ENCODE assay signal across 1 cellular context in the genomic region with DNA sequence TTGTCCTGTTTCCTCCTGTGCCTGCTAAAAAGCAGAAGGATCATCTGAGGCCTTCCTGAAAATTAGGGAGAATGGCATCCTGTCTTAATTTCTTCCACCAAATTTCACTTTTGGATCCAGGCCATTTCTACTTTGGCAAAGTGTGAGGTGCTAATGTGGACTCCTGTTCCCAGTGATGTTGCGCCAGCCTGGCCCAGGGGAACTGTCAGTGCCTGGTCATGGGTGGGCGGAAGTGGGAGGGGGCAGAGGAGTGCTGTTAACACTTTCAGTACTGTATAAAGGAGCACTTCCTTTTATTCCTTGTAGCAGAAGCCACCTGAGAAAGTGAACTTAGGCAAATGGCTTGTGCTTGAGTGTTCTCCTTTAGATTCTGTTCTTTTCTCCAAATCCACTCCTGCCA.
A peak's percentile ranks its signal among the peaks of the same experiment; 100 is the strongest.
TF ChIP-seq lines count a peak whose summit lies in the region.

No MANE protein-coding gene starts in this region.

TF ChIP-seq in liver, 16 proteins besides CTCF, POLR2A, EP300 and RAD21 (continued from another document):
- TF ChIP-seq, protein P1, sequence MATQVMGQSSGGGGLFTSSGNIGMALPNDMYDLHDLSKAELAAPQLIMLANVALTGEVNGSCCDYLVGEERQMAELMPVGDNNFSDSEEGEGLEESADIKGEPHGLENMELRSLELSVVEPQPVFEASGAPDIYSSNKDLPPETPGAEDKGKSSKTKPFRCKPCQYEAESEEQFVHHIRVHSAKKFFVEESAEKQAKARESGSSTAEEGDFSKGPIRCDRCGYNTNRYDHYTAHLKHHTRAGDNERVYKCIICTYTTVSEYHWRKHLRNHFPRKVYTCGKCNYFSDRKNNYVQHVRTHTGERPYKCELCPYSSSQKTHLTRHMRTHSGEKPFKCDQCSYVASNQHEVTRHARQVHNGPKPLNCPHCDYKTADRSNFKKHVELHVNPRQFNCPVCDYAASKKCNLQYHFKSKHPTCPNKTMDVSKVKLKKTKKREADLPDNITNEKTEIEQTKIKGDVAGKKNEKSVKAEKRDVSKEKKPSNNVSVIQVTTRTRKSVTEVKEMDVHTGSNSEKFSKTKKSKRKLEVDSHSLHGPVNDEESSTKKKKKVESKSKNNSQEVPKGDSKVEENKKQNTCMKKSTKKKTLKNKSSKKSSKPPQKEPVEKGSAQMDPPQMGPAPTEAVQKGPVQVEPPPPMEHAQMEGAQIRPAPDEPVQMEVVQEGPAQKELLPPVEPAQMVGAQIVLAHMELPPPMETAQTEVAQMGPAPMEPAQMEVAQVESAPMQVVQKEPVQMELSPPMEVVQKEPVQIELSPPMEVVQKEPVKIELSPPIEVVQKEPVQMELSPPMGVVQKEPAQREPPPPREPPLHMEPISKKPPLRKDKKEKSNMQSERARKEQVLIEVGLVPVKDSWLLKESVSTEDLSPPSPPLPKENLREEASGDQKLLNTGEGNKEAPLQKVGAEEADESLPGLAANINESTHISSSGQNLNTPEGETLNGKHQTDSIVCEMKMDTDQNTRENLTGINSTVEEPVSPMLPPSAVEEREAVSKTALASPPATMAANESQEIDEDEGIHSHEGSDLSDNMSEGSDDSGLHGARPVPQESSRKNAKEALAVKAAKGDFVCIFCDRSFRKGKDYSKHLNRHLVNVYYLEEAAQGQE (IDR thresholded peaks at IDR 0.05) = no peak
- TF ChIP-seq JUND (IDR thresholded peaks at IDR 0.05) = no peak
- TF ChIP-seq GABPA (IDR thresholded peaks at IDR 0.05 in 1 of 2, conservative IDR thresholded peaks at IDR 0.05 in 1 of 2) = peak; percentile 6 to 62
- TF ChIP-seq RXRA (IDR thresholded peaks at IDR 0.05) = peak in 1 of 2 donors; percentile 21
- TF ChIP-seq SP1 (IDR thresholded peaks at IDR 0.05) = no peak
- no peak for TF ChIP-seq FOXA2 (IDR thresholded peaks at IDR 0.05)
- no peak for TF ChIP-seq FOXA1 (IDR thresholded peaks at IDR 0.05)
- no peak for TF ChIP-seq HNF4G (IDR thresholded peaks at IDR 0.05)
- TF ChIP-seq, protein P2, sequence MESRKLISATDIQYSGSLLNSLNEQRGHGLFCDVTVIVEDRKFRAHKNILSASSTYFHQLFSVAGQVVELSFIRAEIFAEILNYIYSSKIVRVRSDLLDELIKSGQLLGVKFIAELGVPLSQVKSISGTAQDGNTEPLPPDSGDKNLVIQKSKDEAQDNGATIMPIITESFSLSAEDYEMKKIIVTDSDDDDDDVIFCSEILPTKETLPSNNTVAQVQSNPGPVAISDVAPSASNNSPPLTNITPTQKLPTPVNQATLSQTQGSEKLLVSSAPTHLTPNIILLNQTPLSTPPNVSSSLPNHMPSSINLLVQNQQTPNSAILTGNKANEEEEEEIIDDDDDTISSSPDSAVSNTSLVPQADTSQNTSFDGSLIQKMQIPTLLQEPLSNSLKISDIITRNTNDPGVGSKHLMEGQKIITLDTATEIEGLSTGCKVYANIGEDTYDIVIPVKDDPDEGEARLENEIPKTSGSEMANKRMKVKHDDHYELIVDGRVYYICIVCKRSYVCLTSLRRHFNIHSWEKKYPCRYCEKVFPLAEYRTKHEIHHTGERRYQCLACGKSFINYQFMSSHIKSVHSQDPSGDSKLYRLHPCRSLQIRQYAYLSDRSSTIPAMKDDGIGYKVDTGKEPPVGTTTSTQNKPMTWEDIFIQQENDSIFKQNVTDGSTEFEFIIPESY (IDR thresholded peaks at IDR 0.05) = peak; percentile 14
- peak in 1 of 2 donors; percentile 73 for TF ChIP-seq EGR1 (IDR thresholded peaks at IDR 0.05; ENCODE audit: low read depth in 2 of 2)
- TF ChIP-seq HNF4A (conservative IDR thresholded peaks at IDR 0.05) = peak; percentile 48 to 77
- TF ChIP-seq YY1 (IDR thresholded peaks at IDR 0.05) = no peak
- no peak for TF ChIP-seq NR2F2 (IDR thresholded peaks at IDR 0.05)
